ENCODE assay signal across 21 cellular contexts in the genomic region with DNA sequence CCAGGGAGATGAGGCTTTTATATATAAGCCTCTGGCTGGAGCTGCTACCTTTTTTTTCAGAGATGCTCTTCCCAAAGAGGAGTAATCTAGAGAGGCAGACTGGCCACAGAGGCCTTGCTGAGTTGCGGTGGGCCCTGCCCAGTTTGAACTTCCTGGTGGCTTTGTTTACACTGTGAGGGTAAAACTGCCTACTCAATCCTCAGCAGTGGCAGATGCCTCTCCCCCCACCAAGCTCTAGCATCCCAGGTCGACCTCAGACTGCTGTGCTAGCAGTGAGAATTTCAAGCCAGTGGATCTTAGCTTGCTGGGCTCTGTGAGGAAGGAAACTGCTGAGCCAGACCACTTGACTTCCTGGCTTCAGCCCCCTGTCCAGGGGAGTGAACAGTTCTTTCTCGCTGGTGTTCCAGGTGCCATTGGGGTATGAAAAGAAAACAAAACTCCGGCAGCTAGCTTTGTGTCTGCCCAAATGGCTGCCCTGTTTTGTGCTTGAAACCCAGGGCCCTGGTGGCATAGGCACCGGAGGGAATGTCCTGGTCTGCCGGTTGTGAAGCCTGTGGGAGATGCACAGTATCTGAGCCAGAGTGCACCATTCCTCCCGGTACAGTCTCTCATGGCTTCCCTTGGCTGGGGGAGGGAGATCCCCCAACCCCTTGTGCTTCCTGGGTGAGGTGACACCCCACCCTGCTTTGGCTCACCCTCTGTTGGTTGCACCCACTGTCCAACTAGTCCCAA.
A peak's percentile ranks its signal among the peaks of the same experiment; 100 is the strongest.
DNase-seq lines count a peak whose midpoint lies in the region; TF ChIP-seq lines count a peak whose summit lies in the region.
"Had no signal": no experiment of that assay in that cellular context is flagged by ENCODE, and none has a peak within 500 bp of the region (broad histone marks: within the 10 kb centered on the region; RNA-seq: fewer than 3 reads in every experiment).

No MANE protein-coding gene starts in this region.

- no peaks in the 10 kb centered on the region for H3F3A ChIP-seq in MM.1S (ENCODE audit: insufficient read depth, low read length)

- no peak overlapping the region for H3K14ac ChIP-seq in neuronal stem cell (ENCODE audit: low read length)

- H3K4ac ChIP-seq in neuronal stem cell (ENCODE audit: low read length) = no peak overlapping the region

- H2BK120ac ChIP-seq in neuronal stem cell (ENCODE audit: low read depth, low read length) = no peak overlapping the region

- H4K8ac ChIP-seq in neuronal stem cell (ENCODE audit: low read depth, low read length) = peak overlapping the region; percentile 6

- H3K27ac ChIP-seq in MM.1S (ENCODE audit: low read length) (peak overlapping the region; percentile 50; the same call in 1 of the 2 replicates), neuronal stem cell (replicated peaks; ENCODE audit: low read length) (no peak overlapping the region)
- H3K27ac ChIP-seq: 22Rv1, BLaER1, C4-2B, GM23248 had no signal

- H4K20me1 ChIP-seq in MM.1S (ENCODE audit: insufficient read depth, low read length) = no peaks in the 10 kb centered on the region
- H4K20me1 ChIP-seq: BLaER1 had no signal

- H3K23ac ChIP-seq in neuronal stem cell (ENCODE audit: low read depth, low read length, poor library complexity) = no peak overlapping the region

- H3K4me2 ChIP-seq in MM.1S (ENCODE audit: low read depth, low read length) (no peak overlapping the region), neuronal stem cell (ENCODE audit: insufficient read depth, low read length, poor library complexity, severe bottlenecking) (no peak overlapping the region)
- H3K4me2 ChIP-seq: BLaER1 had no signal

- H3K4me1 ChIP-seq in MM.1S (ENCODE audit: low read length) (peaks cover 4% of the 10 kb centered on the region; the same call in 1 of the 2 replicates), neuronal stem cell (ENCODE audit: control insufficient read depth in 2 of 2, insufficient read depth in 1 of 2, low read depth in 1 of 2, low read length in 2 of 2) (no peaks in the 10 kb centered on the region)
- H3K4me1 ChIP-seq: BLaER1 had no signal

- H3K79me1 ChIP-seq in neuronal stem cell (ENCODE audit: low read depth, low read length) = no peaks in the 10 kb centered on the region

- H3K36me3 ChIP-seq in MM.1S (replicated peaks; ENCODE audit: insufficient read depth, low read length) = no peaks in the 10 kb centered on the region
- H3K36me3 ChIP-seq in neuronal stem cell (replicated peaks in 1 of 2; ENCODE audit: control insufficient read depth in 2 of 2, insufficient read depth in 2 of 2, low read length in 2 of 2) = no peaks in the 10 kb centered on the region
- H3K36me3 ChIP-seq: BLaER1 had no signal

- no peak overlapping the region for H3K18ac ChIP-seq in neuronal stem cell (ENCODE audit: low read length)

- H3K79me2 ChIP-seq in MM.1S (ENCODE audit: low read length) = no peaks in the 10 kb centered on the region

- peak; percentile 45 for DNase-seq in CMK (ENCODE audit: low read depth)
- DNase-seq in MM.1S = peak; percentile 60
- DNase-seq in RPMI8226 = peak; percentile 53
- no peak for DNase-seq in neuronal stem cell (ENCODE audit: low spot score)
- no peak for DNase-seq in HEK293T (ENCODE audit: extremely low spot score)
- DNase-seq in activated CD4-positive, CD25-positive, alpha-beta regulatory T cell (lab: John Stamatoyannopoulos, UW) = no peak
- DNase-seq in iPS-NIHi7 (ENCODE audit: extremely low spot score) = no peak
- DNase-seq in dermis blood vessel endothelial cell = no peak
- DNase-seq: CD4-positive, CD25-positive, alpha-beta regulatory T cell; CD8-positive, alpha-beta T cell; DMS 273 treated with DMSO at 0.1 percent for 48 hours; DMS79; EL; GDM1; GM23248; H7; HCEC 1CT had no signal

- POLR2A ChIA-PET in HEK293T (lab: Yijun Ruan, JAX) = no interaction called here

- H3K9me3 ChIP-seq in MM.1S (replicated peaks; ENCODE audit: insufficient read depth, low read length) (no peaks in the 10 kb centered on the region), neuronal stem cell (replicated peaks in 1 of 2; ENCODE audit: control insufficient read depth in 2 of 2, insufficient read depth in 1 of 2, low read depth in 1 of 2, low read length in 2 of 2) (no peaks in the 10 kb centered on the region)

- H3K9ac ChIP-seq in MM.1S (ENCODE audit: low read length) = no peak overlapping the region
- H3K9ac ChIP-seq in neuronal stem cell (ENCODE audit: low read depth, low read length, poor library complexity) = no peak overlapping the region
- H3K9ac ChIP-seq: BLaER1, GM23248 had no signal

- H4K91ac ChIP-seq in neuronal stem cell (ENCODE audit: low read depth, low read length, poor library complexity) = no peak overlapping the region

- H2AFZ ChIP-seq in MM.1S (ENCODE audit: low read length) (no peak overlapping the region), neuronal stem cell (ENCODE audit: low read length) (no peak overlapping the region)
- H2AFZ ChIP-seq: GM23248 had no signal

- H2BK5ac ChIP-seq in neuronal stem cell (ENCODE audit: low read length) = no peak overlapping the region

- H2AK5ac ChIP-seq in neuronal stem cell (ENCODE audit: low read depth, low read length) = no peak overlapping the region

- CTCF ChIA-PET in HEK293T (lab: Yijun Ruan, JAX) = no interaction called here

- H3K27me3 ChIP-seq in MM.1S (replicated peaks; ENCODE audit: insufficient read depth, low read length) = no peaks in the 10 kb centered on the region
- no peaks in the 10 kb centered on the region for H3K27me3 ChIP-seq in neuronal stem cell (ENCODE audit: control insufficient read depth in 3 of 3, insufficient read depth in 3 of 3, low read depth in 1 of 3, low read length in 3 of 3)
- H3K27me3 ChIP-seq: BLaER1 had no signal

- TF ChIP-seq CTCF in MM.1S (IDR thresholded peaks at IDR 0.05; ENCODE audit: low read length) = no peak

- no peak overlapping the region for H2BK12ac ChIP-seq in neuronal stem cell (ENCODE audit: low read length)

- H3K9me2 ChIP-seq in MM.1S (replicated peaks; ENCODE audit: insufficient read depth, low read length) = no peaks in the 10 kb centered on the region

- WGBS in neuronal stem cell (ENCODE audit: extremely low coverage in 2 of 2, insufficient read length in 2 of 2, insufficient replicate concordance in 1 of 2), 2 donors = no CpG with 5 or more reads among the region's 7 CpGs

- no peak overlapping the region for H3K4me3 ChIP-seq in MM.1S (ENCODE audit: low read length)
- H3K4me3 ChIP-seq in neuronal stem cell (ENCODE audit: low read length in 2 of 2) = no peak overlapping the region
- H3K4me3 ChIP-seq: BLaER1, GM12878, GM23248 had no signal

- no peak overlapping the region for H2BK15ac ChIP-seq in neuronal stem cell (ENCODE audit: low read length)

TF ChIP-seq in HEK293T, 16 proteins besides CTCF, POLR2A, EP300 and RAD21:
- TF ChIP-seq ELF4 (IDR thresholded peaks at IDR 0.05) (no peak), SUZ12 (IDR thresholded peaks at IDR 0.05) (no peak), HDGF (IDR thresholded peaks at IDR 0.05; ENCODE audit: borderline replicate concordance) (no peak), L3MBTL2 (conservative IDR thresholded peaks at IDR 0.05) (no peak), NFRKB (IDR thresholded peaks at IDR 0.05) (no peak), TARDBP (IDR thresholded peaks at IDR 0.05) (no peak), FOXK2 (IDR thresholded peaks at IDR 0.05) (no peak), ARNT (IDR thresholded peaks at IDR 0.05) (no peak)

Comparison
In these comparisons a context has a peak if more than half of its experiments do, and no peak if none do; other contexts are left out.
1. DNase-seq: peak in CMK (single experiment), MM.1S (single experiment) and RPMI8226 (single experiment); none in neuronal stem cell (single experiment), HEK293T (single experiment), activated CD4-positive, CD25-positive, alpha-beta regulatory T cell (0 of 4), iPS-NIHi7 (single experiment) and dermis blood vessel endothelial cell (single experiment).